Comparison of ENCODE assay signal across 20 cellular contexts in the genomic region with DNA sequence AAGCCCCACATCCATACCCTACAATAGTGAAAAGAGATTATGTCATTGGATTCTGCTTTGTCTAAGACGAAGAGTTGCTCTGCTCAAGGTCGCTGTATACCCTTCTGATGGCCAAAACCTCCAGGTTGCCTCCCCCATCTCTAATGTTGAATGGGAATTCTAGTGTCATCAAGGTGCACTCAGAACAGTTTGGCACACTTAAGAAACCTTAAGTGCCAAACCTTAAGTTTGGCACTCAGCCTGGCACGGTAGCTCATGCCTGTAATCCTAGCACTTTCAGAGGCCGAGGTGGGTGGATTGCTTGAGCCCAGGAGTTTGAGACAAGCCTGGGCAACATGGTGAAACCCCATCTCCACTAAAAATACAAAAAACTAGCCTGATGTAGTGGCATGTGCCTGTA.
DNase-seq lines count a peak whose midpoint lies in the region; ATAC-seq and TF ChIP-seq lines count a peak whose summit lies in the region.
"Had no signal": no experiment of that assay in that cellular context is flagged by ENCODE, and none has a peak within 500 bp of the region (broad histone marks: within the 10 kb centered on the region; RNA-seq: fewer than 3 reads in every experiment).

No MANE protein-coding gene starts in this region.

- ATAC-seq in Right ventricle myocardium inferior (no peak), right cardiac atrium (no peak), left lung (peak; percentile 77), upper lobe of right lung (peak; percentile 79), esophagus mucosa (no peak)
- ATAC-seq: GM12878 had no signal

- intact Hi-C loops in Right ventricle myocardium inferior (cut with DNase I) (no loop called here), right cardiac atrium (cut with DNase I) (no loop called here), left lung (cut with DNase I) (no loop called here), upper lobe of right lung (cut with DNase I) (no loop called here)

- DNase-seq in Right ventricle myocardium inferior (ENCODE audit: missing footprints) = peak; percentile 41
- DNase-seq in right cardiac atrium = no peak
- peak in 1 of 2 donors; percentile 43 for DNase-seq in left lung
- DNase-seq in nephron progenitor cell = no peak
- DNase-seq in upper lobe of right lung = peak; percentile 62
- no peak for DNase-seq in glomerular visceral epithelial cell (ENCODE audit: extremely low spot score)
- no peak for DNase-seq in NCI-H510A treated with DMSO at 0.1 percent for 48 hours (lab: John Stamatoyannopoulos, UW)
- DNase-seq: BE2C; CD4-positive, alpha-beta T cell; CD8-positive, alpha-beta memory T cell; DMS 273 treated with DMSO at 0.1 percent for 48 hours; DND-41; GOT3; HFFc6 had no signal

- H3K4me3 Mint-ChIP-seq in nephron progenitor cell = no peak overlapping the region
- H3K4me3 Mint-ChIP-seq: CD14-positive monocyte; CD4-positive, alpha-beta T cell; CD8-positive, alpha-beta memory T cell; HFFc6 had no signal

- no peaks in the 10 kb centered on the region for H3K27me3 Mint-ChIP-seq in nephron progenitor cell (ENCODE audit: low read depth, poor library complexity)
- H3K27me3 Mint-ChIP-seq: CD4-positive, alpha-beta T cell; CD8-positive, alpha-beta memory T cell had no signal

- H3K4me1 Mint-ChIP-seq in nephron progenitor cell = no peaks in the 10 kb centered on the region
- H3K4me1 Mint-ChIP-seq: CD14-positive monocyte; CD8-positive, alpha-beta memory T cell had no signal

- H3K27me3 ChIP-seq in right cardiac atrium (ENCODE audit: control insufficient read depth, insufficient read depth) (no peaks in the 10 kb centered on the region), left lung (no peaks in the 10 kb centered on the region), upper lobe of right lung (no peaks in the 10 kb centered on the region)
- H3K27me3 ChIP-seq: BE2C; BLaER1 treated with 17β-estradiol and CSF1 and Interleukin-3, amounts not matched to agents 10 nM and 100 nM had no signal

- H3K27ac Mint-ChIP-seq in nephron progenitor cell = peak overlapping the region; percentile 54
- H3K27ac Mint-ChIP-seq: CD4-positive, alpha-beta T cell; CD8-positive, alpha-beta memory T cell; HFFc6 had no signal

- TF ChIP-seq CTCF in left lung (IDR thresholded peaks at IDR 0.05) = no peak
- TF ChIP-seq CTCF in nephron progenitor cell (IDR thresholded peaks at IDR 0.05) = no peak
- no peak for TF ChIP-seq CTCF in upper lobe of right lung (IDR thresholded peaks at IDR 0.05)

- no peaks in the 10 kb centered on the region for H3K9me3 ChIP-seq in right cardiac atrium (ENCODE audit: control insufficient read depth, low read length)
- no peaks in the 10 kb centered on the region for H3K9me3 ChIP-seq in left lung
- H3K9me3 ChIP-seq in upper lobe of right lung = no peaks in the 10 kb centered on the region
- H3K9me3 ChIP-seq: BE2C; BLaER1 treated with 17β-estradiol and CSF1 and Interleukin-3, amounts not matched to agents 10 nM and 100 nM; HAP-1 had no signal

- H3K4me1 ChIP-seq in right cardiac atrium (ENCODE audit: control insufficient read depth, insufficient read depth, low read length) (no peaks in the 10 kb centered on the region), left lung (peaks cover 0 to 6% of the 10 kb centered on the region in 2 donors), upper lobe of right lung (no peaks in the 10 kb centered on the region)
- H3K4me1 ChIP-seq: BE2C; BLaER1 treated with 17β-estradiol and CSF1 and Interleukin-3, amounts not matched to agents 10 nM and 100 nM had no signal

- H3K9me3 Mint-ChIP-seq in nephron progenitor cell = no peaks in the 10 kb centered on the region

- H3K36me3 Mint-ChIP-seq in nephron progenitor cell (ENCODE audit: low read depth) = no peaks in the 10 kb centered on the region
- H3K36me3 Mint-ChIP-seq: CD14-positive monocyte; CD8-positive, alpha-beta memory T cell had no signal

- H3K4me3 ChIP-seq in right cardiac atrium (ENCODE audit: low read length) (no peak overlapping the region), left lung (no peak overlapping the region), upper lobe of right lung (no peak overlapping the region)
- H3K4me3 ChIP-seq: BLaER1 treated with 17β-estradiol and CSF1 and Interleukin-3, amounts not matched to agents 10 nM and 100 nM; GM12878; HAP-1 had no signal

- 87% methylated on average over 4 of the region's 4 CpGs for WGBS in right cardiac atrium

- H3K36me3 ChIP-seq in left lung (no peaks in the 10 kb centered on the region), upper lobe of right lung (no peaks in the 10 kb centered on the region)
- H3K36me3 ChIP-seq: BE2C; BLaER1 treated with 17β-estradiol and CSF1 and Interleukin-3, amounts not matched to agents 10 nM and 100 nM; HAP-1 had no signal

- no peak overlapping the region for H3K27ac ChIP-seq in right cardiac atrium (ENCODE audit: low read length)
- no peak overlapping the region for H3K27ac ChIP-seq in left lung
- no peak overlapping the region for H3K27ac ChIP-seq in upper lobe of right lung
- H3K27ac ChIP-seq: 22Rv1; BLaER1 treated with 17β-estradiol and CSF1 and Interleukin-3, amounts not matched to agents 10 nM and 100 nM had no signal

Comparison
In these comparisons a context has a peak if more than half of its experiments do, and no peak if none do; other contexts are left out.
1. DNase-seq: peak in Right ventricle myocardium inferior (single experiment) and upper lobe of right lung (single experiment); none in right cardiac atrium (0 of 3), nephron progenitor cell (single experiment), glomerular visceral epithelial cell (single experiment) and NCI-H510A treated with DMSO at 0.1 percent for 48 hours (single experiment).
2. ATAC-seq: peak in left lung (single experiment) and upper lobe of right lung (single experiment); none in Right ventricle myocardium inferior (single experiment), right cardiac atrium (0 of 2) and esophagus mucosa (single experiment).